In genomic region chr19:41299755-41300089, GRCh38 we compare ENCODE assay signal across 8 cellular contexts.
A peak's percentile ranks its signal among the peaks of the same experiment; 100 is the strongest.
DNase-seq lines count a peak whose midpoint lies in the region; ATAC-seq lines count a peak whose summit lies in the region.

No MANE protein-coding gene starts in this region.

- no peak for ATAC-seq in HG02840 (IDR thresholded peaks at IDR 0.05; ENCODE audit: low FRiP score, unreplicated experiment)
- no peak for ATAC-seq in HG02759 (IDR thresholded peaks at IDR 0.05; ENCODE audit: unreplicated experiment)
- ATAC-seq in GM18907 (IDR thresholded peaks at IDR 0.05; ENCODE audit: unreplicated experiment), result no peak

- peak; percentile 88 for DNase-seq in AG08396 (ENCODE audit: low spot score)
- DNase-seq in NCI-H2029 (lab: John Stamatoyannopoulos, UW), result peak; percentile 88
- peak; percentile 89 for DNase-seq in brain pericyte (ENCODE audit: low read depth, low spot score)
- DNase-seq in midbrain (lab: John Stamatoyannopoulos, UW), result peak; percentile 34
- no peak for DNase-seq in Kasumi-1 (lab: John Stamatoyannopoulos, UW)

Comparison
In these comparisons a context has a peak if more than half of its experiments do, and no peak if none do; other contexts are left out.
1. DNase-seq: peak in AG08396 (single experiment), NCI-H2029 (single experiment), brain pericyte (single experiment) and midbrain (single experiment); none in Kasumi-1 (0 of 2).